Comparison of ENCODE assay signal across 8 cellular contexts in the genomic region with DNA sequence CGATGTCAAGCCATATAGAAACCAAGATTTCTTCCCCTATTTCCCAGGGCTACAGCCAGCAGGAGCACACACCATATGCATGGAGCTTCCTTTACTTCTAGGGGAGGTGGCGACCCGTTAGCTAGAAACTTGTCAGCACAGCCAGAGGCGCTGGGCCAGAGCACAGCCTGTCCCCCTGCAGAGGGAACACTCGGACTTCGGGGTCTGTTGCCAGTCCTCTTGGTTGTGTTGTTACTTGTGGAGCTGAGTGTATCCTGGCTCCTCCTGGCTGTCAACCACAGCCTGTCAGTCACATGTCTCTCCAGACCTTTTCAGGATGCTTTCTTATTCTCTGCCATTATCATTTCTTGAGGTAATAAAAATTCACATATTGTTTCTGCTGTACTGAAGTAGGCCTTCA. TPM values are rescaled to one million over a fixed set of nuclear protein-coding genes. Genes with fewer than 3 reads are reported as not detected.
A peak's percentile ranks its signal among the peaks of the same experiment; 100 is the strongest.
DNase-seq lines count a peak whose midpoint lies in the region; ATAC-seq and TF ChIP-seq lines count a peak whose summit lies in the region.

No MANE protein-coding gene starts in this region.

- no peak for DNase-seq in activated T-cell treated with anti-CD3 and anti-CD28 coated beads, Interleukin-2, amount 50 U/mL, for 72 hours
- no peak for DNase-seq in activated T-cell treated with anti-CD3 and anti-CD28 coated beads, Interleukin-2, amount 50 U/mL, for 48 hours
- DNase-seq in dorsolateral prefrontal cortex (peak in 3 of 10 donors; percentile 30 to 81 (median 55)), type B pancreatic cell (ENCODE audit: extremely low spot score, unreplicated experiment) (no peak)
- no peak for DNase-seq in activated T-cell treated with anti-CD3 and anti-CD28 coated beads, Interleukin-2, amount 50 U/mL, for 1 hour

- H3K4me1 ChIP-seq in mucosa of rectum (ENCODE audit: control insufficient read depth in 2 of 2, insufficient read depth in 2 of 2, low read length in 2 of 2) = peaks cover 0 to 22% of the 10 kb centered on the region in 2 donors

- ATAC-seq in activated T-cell treated with anti-CD3 and anti-CD28 coated beads, Interleukin-2, amount 50 U/mL, for 72 hours (replicated peaks in 1 of 2) = peak in 1 of 2 donors; percentile 8
- ATAC-seq in GM19351 (IDR thresholded peaks at IDR 0.05; ENCODE audit: unreplicated experiment) = no peak
- ATAC-seq in HG02798 (IDR thresholded peaks at IDR 0.05; ENCODE audit: poor library complexity, unreplicated experiment) = no peak

- TF ChIP-seq CTCF in dorsolateral prefrontal cortex (IDR thresholded peaks at IDR 0.05 in 54 of 56, conservative IDR thresholded peaks at IDR 0.05 in 2 of 56; ENCODE audit: low read depth in 1 of 56, partially characterized antibody in 56 of 56) (peak in 3 of 56 donors; percentile 1 to 21 (median 4)), type B pancreatic cell (conservative IDR thresholded peaks at IDR 0.05) (peak; percentile 8)

- H3K36me3 ChIP-seq in mucosa of rectum (ENCODE audit: control insufficient read depth in 2 of 2, insufficient read depth in 2 of 2, low read length in 2 of 2) = no peaks in the 10 kb centered on the region

- H3K4me3 ChIP-seq in dorsolateral prefrontal cortex = peak overlapping the region in 3 of 59 donors; percentile 0 to 4 (median 2)
- H3K4me3 ChIP-seq in mucosa of rectum (ENCODE audit: low read length in 2 of 2) = no peak overlapping the region

- H3K27ac ChIP-seq in dorsolateral prefrontal cortex (peak overlapping the region; percentile 23 to 87 (median 72)), mucosa of rectum (ENCODE audit: low read depth in 2 of 2, low read length in 2 of 2) (peak overlapping the region; percentile 16 to 41)

- no peak overlapping the region for H3K9ac ChIP-seq in mucosa of rectum (ENCODE audit: low read depth in 1 of 2, low read length in 2 of 2)

- no peaks in the 10 kb centered on the region for H3K9me3 Mint-ChIP-seq in activated T-cell treated with anti-CD3 and anti-CD28 coated beads, Interleukin-2, amount 50 U/mL, for 72 hours
- no peaks in the 10 kb centered on the region for H3K9me3 Mint-ChIP-seq in type B pancreatic cell

- H3K27me3 ChIP-seq in dorsolateral prefrontal cortex (no peaks in the 10 kb centered on the region), mucosa of rectum (ENCODE audit: control insufficient read depth in 2 of 2, insufficient read depth in 2 of 2, low read length in 2 of 2) (no peaks in the 10 kb centered on the region)

- no peak overlapping the region for H3K4me3 Mint-ChIP-seq in activated T-cell treated with anti-CD3 and anti-CD28 coated beads, Interleukin-2, amount 50 U/mL, for 72 hours
- peak overlapping the region; percentile 13 for H3K4me3 Mint-ChIP-seq in type B pancreatic cell

- peaks cover 2% of the 10 kb centered on the region for H3K4me1 Mint-ChIP-seq in activated T-cell treated with anti-CD3 and anti-CD28 coated beads, Interleukin-2, amount 50 U/mL, for 72 hours (ENCODE audit: low read depth)
- peaks cover 55% of the 10 kb centered on the region for H3K4me1 Mint-ChIP-seq in type B pancreatic cell (ENCODE audit: unreplicated experiment)

- peaks cover 16 to 31% of the 10 kb centered on the region in 2 donors for H3K36me3 Mint-ChIP-seq in activated T-cell treated with anti-CD3 and anti-CD28 coated beads, Interleukin-2, amount 50 U/mL, for 72 hours (ENCODE audit: insufficient read depth in 2 of 2)
- peaks cover 31% of the 10 kb centered on the region for H3K36me3 Mint-ChIP-seq in type B pancreatic cell

- no peaks in the 10 kb centered on the region for H3K9me3 ChIP-seq in mucosa of rectum (ENCODE audit: control insufficient read depth in 2 of 2, low read length in 2 of 2)

- intact Hi-C loops in dorsolateral prefrontal cortex (cut with DNase I) = no loop called here

- no peaks in the 10 kb centered on the region for H3K27me3 Mint-ChIP-seq in activated T-cell treated with anti-CD3 and anti-CD28 coated beads, Interleukin-2, amount 50 U/mL, for 72 hours (ENCODE audit: low read depth)
- no peaks in the 10 kb centered on the region for H3K27me3 Mint-ChIP-seq in type B pancreatic cell

- H3K27ac Mint-ChIP-seq in activated T-cell treated with anti-CD3 and anti-CD28 coated beads, Interleukin-2, amount 50 U/mL, for 72 hours = peak overlapping the region; percentile 59
- H3K27ac Mint-ChIP-seq in type B pancreatic cell = peak overlapping the region; percentile 20

RNA-seq across cellular contexts. Expression of a gene that starts 57.6 kb away (rescaled TPM):
- 10 to 100 TPM; 29.3 to 45.5 TPM for total RNA-seq in activated T-cell treated with anti-CD3 and anti-CD28 coated beads, Interleukin-2, amount 50 U/mL, for 72 hours
- total RNA-seq in dorsolateral prefrontal cortex = 10 to 100 TPM in 109 of 120 experiments, 1 to 10 TPM in 11; 7.7 to 42.4 (median 16.0) TPM
- 26.3 and 47.8 TPM in 2 replicates for total RNA-seq in type B pancreatic cell (ENCODE audit: low replicate concordance)
